18 cellular contexts compared by ENCODE assay signal in the genomic region with DNA sequence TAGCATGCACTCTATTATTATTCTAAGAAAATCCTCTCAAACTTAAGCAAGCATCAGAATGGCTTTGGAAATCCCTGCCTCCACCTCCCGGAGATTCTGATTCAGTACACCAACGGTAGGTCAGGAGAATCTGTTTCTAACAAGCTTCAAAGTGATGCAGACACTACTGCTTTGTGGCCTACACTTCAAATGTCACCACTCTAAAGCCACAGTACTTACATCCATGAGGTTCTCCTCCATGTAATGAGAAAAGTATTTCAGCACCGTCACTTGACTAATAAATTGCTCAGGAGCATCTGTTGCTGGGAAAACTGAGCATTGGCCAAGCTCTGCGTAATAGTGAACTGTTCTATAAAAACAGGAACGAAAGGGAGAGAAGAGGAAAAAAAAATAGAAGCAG. TPM values are rescaled to one million over a fixed set of nuclear protein-coding genes. Genes with fewer than 3 reads are reported as not detected.
A peak's percentile ranks its signal among the peaks of the same experiment; 100 is the strongest.
DNase-seq lines count a peak whose midpoint lies in the region; TF ChIP-seq lines count a peak whose summit lies in the region.
"Had no signal": no experiment of that assay in that cellular context is flagged by ENCODE, and none has a peak within 500 bp of the region (broad histone marks: within the 10 kb centered on the region; RNA-seq: fewer than 3 reads in every experiment).

No MANE protein-coding gene starts in this region.

- no peaks in the 10 kb centered on the region for H3K27me3 Mint-ChIP-seq in endothelial cell (ENCODE audit: unreplicated experiment)

- H3K4me1 Mint-ChIP-seq in endothelial cell (ENCODE audit: unreplicated experiment): peaks cover 50% of the 10 kb centered on the region

- H3K9me3 ChIP-seq in muscle layer of duodenum (ENCODE audit: control insufficient read depth in 1 of 2, low read length in 2 of 2): no peaks in the 10 kb centered on the region

- peaks cover 0 to 15% of the 10 kb centered on the region in 2 donors for H3K4me1 ChIP-seq in muscle layer of duodenum (ENCODE audit: control insufficient read depth in 1 of 2, insufficient read depth in 2 of 2, low read length in 2 of 2)

- H3K27ac Mint-ChIP-seq in endothelial cell (ENCODE audit: unreplicated experiment): peak overlapping the region; percentile 48
- H3K27ac Mint-ChIP-seq: activated T-helper 17 cell treated with anti-CD3 and anti-CD28 coated beads, Interleukin-2, amount 50 U/mL, for 72 hours; B cell had no signal

- no peaks in the 10 kb centered on the region for H3K27me3 ChIP-seq in muscle layer of duodenum (ENCODE audit: low read depth, low read length)
- H3K27me3 ChIP-seq: foreskin keratinocyte had no signal

- no peak overlapping the region for H3K27ac ChIP-seq in muscle layer of duodenum (ENCODE audit: low read length)
- H3K27ac ChIP-seq: foreskin keratinocyte had no signal

- no peak for TF ChIP-seq CTCF in AG04449 (IDR thresholded peaks at IDR 0.05; ENCODE audit: insufficient read depth, low read length, missing control alignments)
- TF ChIP-seq CTCF in endothelial cell (IDR thresholded peaks at IDR 0.05; ENCODE audit: unreplicated experiment): no peak

- DNase-seq in AG04449 (ENCODE audit: low read depth, low spot score) (no peak), NCI-H226 (peak; percentile 1), endothelial cell (ENCODE audit: low spot score) (no peak), CD1c-positive myeloid dendritic cell (ENCODE audit: extremely low spot score) (no peak), HK-2 (ENCODE audit: unreplicated experiment) (no peak), DMS53 (lab: John Stamatoyannopoulos, UW) (no peak)
- no peak for DNase-seq in activated naive CD4-positive, alpha-beta T cell treated with Interleukin-2 at 50 U/mL for 16 hours
- DNase-seq: activated CD4-positive, alpha-beta T cell treated with anti-CD3 and anti-CD28 coated beads, Interleukin-2, amount 50 U/mL, for 1 hour; cerebellar nuclear complex; foreskin keratinocyte; kidney glomerular epithelial cell; NCI-H2171 treated with DMSO at 0.1 percent for 48 hours; nucleus accumbens had no signal

- H3K4me3 Mint-ChIP-seq in endothelial cell (ENCODE audit: unreplicated experiment): peak overlapping the region; percentile 100
- H3K4me3 Mint-ChIP-seq: activated T-helper 17 cell treated with anti-CD3 and anti-CD28 coated beads, Interleukin-2, amount 50 U/mL, for 72 hours; B cell had no signal

- peaks cover 76% of the 10 kb centered on the region for H3K36me3 Mint-ChIP-seq in endothelial cell (ENCODE audit: low read depth, unreplicated experiment)

- CTCF ChIA-PET in AG04449 (lab: Yijun Ruan, JAX): interaction anchor here (1.7 to 2.8 kb wide), 3 partner anchors 567 to 955 kb away, joined by 5 to 22 read pairs (median 15); no protein-coding TSS in a partner anchor

- H3K4me3 ChIP-seq in AG04449 (ENCODE audit: low read depth, low read length) (peak overlapping the region; percentile 88), muscle layer of duodenum (ENCODE audit: low read depth in 1 of 2, low read length in 2 of 2) (peak overlapping the region; percentile 87 to 91)

- H3K9me3 Mint-ChIP-seq in endothelial cell (ENCODE audit: unreplicated experiment): no peaks in the 10 kb centered on the region
- H3K9me3 Mint-ChIP-seq: activated T-helper 17 cell treated with anti-CD3 and anti-CD28 coated beads, Interleukin-2, amount 50 U/mL, for 72 hours had no signal

- POLR2A ChIA-PET in AG04449 (lab: Yijun Ruan, JAX): interaction anchor here (0.6 to 1.5 kb wide), 3 partner anchors 156 to 675 kb away, joined by 3 to 5 read pairs (median 4); no protein-coding TSS in a partner anchor

- peaks cover 31 to 38% of the 10 kb centered on the region in 2 donors for H3K36me3 ChIP-seq in muscle layer of duodenum (ENCODE audit: control insufficient read depth in 1 of 2, insufficient read depth in 2 of 2, low read length in 2 of 2)

RNA-seq across cellular contexts. Expression of gene PLK2, which starts 4.8 kb away (rescaled TPM):
- 572 TPM for total RNA-seq in endothelial cell (ENCODE audit: unreplicated experiment)

RNA-seq across cellular contexts. Expression of gene GAPT, which starts 36.2 kb away (rescaled TPM):
- total RNA-seq in endothelial cell (ENCODE audit: unreplicated experiment): 1.4 TPM
- total RNA-seq: activated T-helper 17 cell treated with anti-CD3 and anti-CD28 coated beads, Interleukin-2, amount 50 U/mL, for 72 hours; foreskin keratinocyte; H1; T-helper 1 cell treated with Interleukin-12 subunit alpha and Interleukin-12 subunit beta and Interleukin-4 antibody, amounts not matched to agents 30 ng/mL and 1 ng/mL, for 36 hours had no signal
